ENCODE assay signal across 8 cellular contexts in genomic region chr2:216108310-216108966, GRCh38. TPM values are rescaled to one million over a fixed set of nuclear protein-coding genes. Genes with fewer than 3 reads are reported as not detected.
DNase-seq lines count a peak whose midpoint lies in the region; ATAC-seq, FAIRE-seq and TF ChIP-seq lines count a peak whose summit lies in the region.

No MANE protein-coding gene starts in this region.

- TF ChIP-seq POLR2A in adrenal gland (IDR thresholded peaks at IDR 0.05) (no peak), right lobe of liver (IDR thresholded peaks at IDR 0.05) (no peak), vagina (IDR thresholded peaks at IDR 0.05) (no peak)

- DNase-seq in heart right ventricle (no peak), cardiac septum (ENCODE audit: low spot score) (no peak), adrenal gland (peak in 2 of 7 donors; percentile 25 to 52), right lobe of liver (no peak), vagina (ENCODE audit: extremely low spot score in 2 of 2) (no peak), D721Med (ENCODE audit: insufficient read length, low spot score) (no peak)

- 33 to 42% methylated on average over 6 of the region's 6 CpGs for WGBS in heart right ventricle, 2 donors
- WGBS in adrenal gland, 4 donors, result 30 to 40% (median 37%) methylated on average over 6 of the region's 6 CpGs
- WGBS in right lobe of liver (ENCODE audit: insufficient coverage, low coverage, low lambda C conversion rate, missing lambda C conversion rate), result 36% methylated on average over 5 of the region's 6 CpGs

- H3K4me3 ChIP-seq in heart right ventricle, result peak overlapping the region in 8 of 10 donors; percentile 66 to 95 (median 84)
- H3K4me3 ChIP-seq in adrenal gland, result peak overlapping the region in 2 of 4 donors; percentile 71 to 91
- H3K4me3 ChIP-seq in right lobe of liver, result peak overlapping the region; percentile 10 to 93 (median 91)
- H3K4me3 ChIP-seq in vagina, result peak overlapping the region; percentile 83 to 91

- H3K27ac ChIP-seq in heart right ventricle, result peak overlapping the region in 9 of 10 donors; percentile 46 to 98 (median 89)
- peak overlapping the region in 4 of 5 donors; percentile 18 to 87 (median 48) for H3K27ac ChIP-seq in adrenal gland
- H3K27ac ChIP-seq in right lobe of liver, result peak overlapping the region; percentile 15 to 58 (median 52)
- peak overlapping the region; percentile 37 for H3K27ac ChIP-seq in vagina

- TF ChIP-seq CTCF in heart right ventricle (IDR thresholded peaks at IDR 0.05) (no peak), adrenal gland (IDR thresholded peaks at IDR 0.05) (no peak), right lobe of liver (IDR thresholded peaks at IDR 0.05) (no peak), vagina (IDR thresholded peaks at IDR 0.05) (no peak), D721Med (IDR thresholded peaks at IDR 0.05; ENCODE audit: insufficient read depth, missing control alignments) (no peak)

- intact Hi-C loops in heart right ventricle (cut with DNase I) (no loop called here), cardiac septum (cut with DNase I) (no loop called here), adrenal gland (cut with DNase I) (no loop called here), right lobe of liver (cut with DNase I) (no loop called here), vagina (cut with DNase I) (no loop called here)

- no peak for FAIRE-seq in D721Med (lab: Jason Lieb, UNC)

- H3K4me1 ChIP-seq in heart right ventricle (peaks cover 3 to 42% (median 30%) of the 10 kb centered on the region in 9 donors), adrenal gland (replicated peaks in 1 of 2) (peaks cover 20 to 29% of the 10 kb centered on the region in 2 donors), right lobe of liver (peaks cover 0 to 19% (median 4%) of the 10 kb centered on the region in 4 donors), vagina (peaks cover 36% of the 10 kb centered on the region)

- H3K36me3 ChIP-seq in heart right ventricle, result peaks cover 0 to 32% (median 23%) of the 10 kb centered on the region in 9 donors
- H3K36me3 ChIP-seq in adrenal gland (replicated peaks in 1 of 2), result peaks cover 0 to 30% of the 10 kb centered on the region in 2 donors
- peaks cover 0 to 20% (median 4%) of the 10 kb centered on the region in 4 donors for H3K36me3 ChIP-seq in right lobe of liver
- peaks cover 0 to 14% of the 10 kb centered on the region in 2 donors for H3K36me3 ChIP-seq in vagina

- H3K27me3 ChIP-seq in heart right ventricle (peaks cover 0 to 3% (median 0%) of the 10 kb centered on the region in 7 donors), adrenal gland (no peaks in the 10 kb centered on the region), right lobe of liver (no peaks in the 10 kb centered on the region), vagina (no peaks in the 10 kb centered on the region)

- peak in 1 of 8 donors; percentile 11 for ATAC-seq in heart right ventricle
- no peak for ATAC-seq in right lobe of liver
- ATAC-seq in GM21360 (IDR thresholded peaks at IDR 0.05; ENCODE audit: unreplicated experiment), result no peak
- ATAC-seq in HG03457 (IDR thresholded peaks at IDR 0.05; ENCODE audit: unreplicated experiment), result no peak

- H3K9me3 ChIP-seq in heart right ventricle (no peaks in the 10 kb centered on the region), adrenal gland (replicated peaks in 1 of 3) (no peaks in the 10 kb centered on the region), right lobe of liver (no peaks in the 10 kb centered on the region), vagina (no peaks in the 10 kb centered on the region)

RNA-seq across cellular contexts. Expression of gene XRCC5, which starts 0.7 kb away (rescaled TPM):
- total RNA-seq in heart right ventricle (100 to 1,000 TPM; 112 to 163 (median 137) TPM), cardiac septum (107 TPM), adrenal gland (100 to 1,000 TPM; 104 to 224 (median 158) TPM), right lobe of liver (100 to 1,000 TPM in 4 of 6 experiments, 10 to 100 TPM in 2; 92.0 to 131 (median 106) TPM), vagina (118 TPM)
- polyA plus RNA-seq in heart right ventricle (10 to 100 TPM; 35.6 to 77.5 TPM), adrenal gland (100 to 1,000 TPM in 1 of 3 donors, 10 to 100 TPM in 2; 58.4 to 198 (median 59.5) TPM)

RNA-seq across cellular contexts. Expression of gene TMEM169, which starts 26.7 kb away (rescaled TPM):
- under 1 TPM in 8 of 10 donors, not detected in 2; 0.11 to 0.97 (median 0.23) TPM for total RNA-seq in heart right ventricle
- polyA plus RNA-seq in heart right ventricle, result under 1 TPM; 0.10 to 0.15 TPM
- 0.22 TPM for total RNA-seq in cardiac septum
- 1 to 10 TPM in 2 of 8 donors, under 1 TPM in 6; 0.12 to 1.3 (median 0.64) TPM for total RNA-seq in adrenal gland
- 1 to 10 TPM in 1 of 3 donors, under 1 TPM in 2; 0.24 to 1.2 (median 0.88) TPM for polyA plus RNA-seq in adrenal gland
- 1 to 10 TPM in 3 of 6 experiments, under 1 TPM in 3; 0.29 to 2.7 (median 1.0) TPM for total RNA-seq in right lobe of liver
- not detected for total RNA-seq in vagina

RNA-seq across cellular contexts. Expression of gene PECR, which starts 26.8 kb away (rescaled TPM):
- 1 to 10 TPM; 3.3 to 6.6 (median 4.1) TPM for total RNA-seq in heart right ventricle
- 1 to 10 TPM; 2.0 to 4.4 TPM for polyA plus RNA-seq in heart right ventricle
- 1.8 TPM for total RNA-seq in cardiac septum
- 10 to 100 TPM in 5 of 8 donors, 1 to 10 TPM in 3; 6.0 to 22.2 (median 10.8) TPM for total RNA-seq in adrenal gland
- polyA plus RNA-seq in adrenal gland, result 10 to 100 TPM in 1 of 3 donors, 1 to 10 TPM in 2; 5.3 to 11.3 (median 8.2) TPM
- 100 to 1,000 TPM in 3 of 6 experiments, 10 to 100 TPM in 3; 43.4 to 115 (median 80.3) TPM for total RNA-seq in right lobe of liver
- total RNA-seq in vagina, result 13.0 TPM

Comparison
In these comparisons a context has a peak if more than half of its experiments do, and no peak if none do; other contexts are left out.
1. H3K27ac ChIP-seq: peak in every context shown above with its lines; median percentile 89 in heart right ventricle; 52 in right lobe of liver; 48 in adrenal gland; 37 in vagina.